Comparison of ENCODE assay signal across 1 cellular context in genomic region chr9:121450241-121450640, GRCh38.
TF ChIP-seq lines count a peak whose summit lies in the region.

No MANE protein-coding gene starts in this region.

TF ChIP-seq in HEK293, 187 proteins besides CTCF, POLR2A, EP300 and RAD21 (continued from another document):
- TF ChIP-seq WT1 (tag by site-specific recombination; IDR thresholded peaks at IDR 0.05): peak; percentile 97
- no peak for TF ChIP-seq SCRT1 (tag by site-specific recombination; IDR thresholded peaks at IDR 0.05; ENCODE audit: borderline replicate concordance)
- peak; percentile 49; the same call in 1 of the 2 replicates for TF ChIP-seq ZNF580 (tag by site-specific recombination; IDR thresholded peaks at IDR 0.05)
- TF ChIP-seq ZFP3 (tag by site-specific recombination; IDR thresholded peaks at IDR 0.05; ENCODE audit: low read depth): no peak
- TF ChIP-seq ZIC2 (tag by site-specific recombination; IDR thresholded peaks at IDR 0.05): 0 out of 2 replicates have a peak, but pooled peaks have one; percentile 25
- TF ChIP-seq ZNF843 (tag by site-specific recombination; IDR thresholded peaks at IDR 0.05): peak; percentile 72
- peak; percentile 42 for TF ChIP-seq GLIS1 (tag by site-specific recombination; IDR thresholded peaks at IDR 0.05)
- TF ChIP-seq ZNF704 (tag by site-specific recombination; IDR thresholded peaks at IDR 0.05): no peak
- peak; percentile 54; the same call in 1 of the 2 replicates for TF ChIP-seq GFI1B (tag by site-specific recombination; IDR thresholded peaks at IDR 0.05)
- 0 out of 2 replicates have a peak, but pooled peaks have one; percentile 17 for TF ChIP-seq ZNF398 (tag by site-specific recombination; IDR thresholded peaks at IDR 0.05)
- TF ChIP-seq ZNF366 (tag by site-specific recombination; conservative IDR thresholded peaks at IDR 0.05): 0 out of 2 replicates have a peak, but pooled peaks have one; percentile 30
- peak; percentile 45; the same call in 1 of the 2 replicates for TF ChIP-seq BCL6B (tag by site-specific recombination; IDR thresholded peaks at IDR 0.05)
- peak; percentile 91 for TF ChIP-seq FEZF1 (tag by site-specific recombination; IDR thresholded peaks at IDR 0.05)
- peak; percentile 46 for TF ChIP-seq PRDM4 (tag by site-specific recombination; IDR thresholded peaks at IDR 0.05)
- TF ChIP-seq SP7 (tag by site-specific recombination; IDR thresholded peaks at IDR 0.05): peak; percentile 50; the same call in 1 of the 2 replicates
- peak; percentile 93 for TF ChIP-seq ZBTB44 (tag by site-specific recombination; IDR thresholded peaks at IDR 0.05)
- TF ChIP-seq ZNF747 (tag by site-specific recombination; IDR thresholded peaks at IDR 0.05): no peak
TF ChIP-seq in HEK293: peak in this region for 18.
